2 cellular contexts compared by ENCODE assay signal in the genomic region with DNA sequence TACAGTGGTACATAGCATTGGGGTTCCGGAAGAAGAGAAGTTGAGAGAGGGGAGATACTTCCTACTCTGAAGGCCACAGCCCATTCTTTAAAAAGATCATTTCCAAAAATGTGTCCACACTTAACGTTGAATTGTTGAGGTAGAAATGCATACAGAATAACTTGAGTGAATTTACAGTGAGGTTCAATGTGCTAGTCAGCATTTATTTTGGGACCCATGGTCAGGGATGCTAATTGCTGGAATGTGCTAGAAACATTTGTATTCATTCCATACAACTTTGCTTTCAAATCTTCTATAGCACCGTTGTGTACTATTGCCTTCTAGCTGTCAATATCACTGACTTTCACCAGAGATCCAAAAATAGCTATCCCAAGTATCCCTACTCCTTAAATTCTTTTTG.
TF ChIP-seq lines count a peak whose summit lies in the region.

No MANE protein-coding gene starts in this region.

TF ChIP-seq in HepG2, 621 proteins besides CTCF, POLR2A, EP300 and RAD21:
- TF ChIP-seq TRIM24 (CRISPR knock-in tag; IDR thresholded peaks at IDR 0.05) (no peak), ZMAT3 (CRISPR knock-in tag; conservative IDR thresholded peaks at IDR 0.05) (no peak), ZFP62 (CRISPR knock-in tag; IDR thresholded peaks at IDR 0.05) (no peak), NFATC3 (CRISPR knock-in tag; IDR thresholded peaks at IDR 0.05) (no peak), ZNF543 (CRISPR knock-in tag; IDR thresholded peaks at IDR 0.05) (no peak), MAFF (IDR thresholded peaks at IDR 0.05; ENCODE audit: low read depth, low read length) (peak; percentile 26; the same call in 1 of the 2 replicates), NPAS2 (CRISPR knock-in tag; IDR thresholded peaks at IDR 0.05; ENCODE audit: borderline replicate concordance) (no peak), MAFK (conservative IDR thresholded peaks at IDR 0.05 in 1 of 2, IDR thresholded peaks at IDR 0.05 in 1 of 2; ENCODE audit: low read length in 2 of 2) (peak; percentile 52 to 56; a peak in 3 of 4 replicates)
- TF ChIP-seq, protein P1, sequence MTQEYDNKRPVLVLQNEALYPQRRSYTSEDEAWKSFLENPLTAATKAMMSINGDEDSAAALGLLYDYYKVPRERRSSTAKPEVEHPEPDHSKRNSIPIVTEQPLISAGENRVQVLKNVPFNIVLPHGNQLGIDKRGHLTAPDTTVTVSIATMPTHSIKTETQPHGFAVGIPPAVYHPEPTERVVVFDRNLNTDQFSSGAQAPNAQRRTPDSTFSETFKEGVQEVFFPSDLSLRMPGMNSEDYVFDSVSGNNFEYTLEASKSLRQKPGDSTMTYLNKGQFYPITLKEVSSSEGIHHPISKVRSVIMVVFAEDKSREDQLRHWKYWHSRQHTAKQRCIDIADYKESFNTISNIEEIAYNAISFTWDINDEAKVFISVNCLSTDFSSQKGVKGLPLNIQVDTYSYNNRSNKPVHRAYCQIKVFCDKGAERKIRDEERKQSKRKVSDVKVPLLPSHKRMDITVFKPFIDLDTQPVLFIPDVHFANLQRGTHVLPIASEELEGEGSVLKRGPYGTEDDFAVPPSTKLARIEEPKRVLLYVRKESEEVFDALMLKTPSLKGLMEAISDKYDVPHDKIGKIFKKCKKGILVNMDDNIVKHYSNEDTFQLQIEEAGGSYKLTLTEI (CRISPR knock-in tag; conservative IDR thresholded peaks at IDR 0.05) = no peak

TF ChIP-seq in K562, 482 proteins besides CTCF, POLR2A, EP300 and RAD21:
- TF ChIP-seq ZNF316 (IDR thresholded peaks at IDR 0.05) = peak; percentile 10; the same call in 1 of the 2 replicates
- TF ChIP-seq, protein P2, sequence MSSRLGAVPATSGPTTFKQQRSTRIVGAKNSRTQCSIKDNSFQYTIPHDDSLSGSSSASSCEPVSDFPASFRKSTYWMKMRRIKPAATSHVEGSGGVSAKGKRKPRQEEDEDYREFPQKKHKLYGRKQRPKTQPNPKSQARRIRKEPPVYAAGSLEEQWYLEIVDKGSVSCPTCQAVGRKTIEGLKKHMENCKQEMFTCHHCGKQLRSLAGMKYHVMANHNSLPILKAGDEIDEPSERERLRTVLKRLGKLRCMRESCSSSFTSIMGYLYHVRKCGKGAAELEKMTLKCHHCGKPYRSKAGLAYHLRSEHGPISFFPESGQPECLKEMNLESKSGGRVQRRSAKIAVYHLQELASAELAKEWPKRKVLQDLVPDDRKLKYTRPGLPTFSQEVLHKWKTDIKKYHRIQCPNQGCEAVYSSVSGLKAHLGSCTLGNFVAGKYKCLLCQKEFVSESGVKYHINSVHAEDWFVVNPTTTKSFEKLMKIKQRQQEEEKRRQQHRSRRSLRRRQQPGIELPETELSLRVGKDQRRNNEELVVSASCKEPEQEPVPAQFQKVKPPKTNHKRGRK (tag; IDR thresholded peaks at IDR 0.05) = no peak
